8 cellular contexts compared by ENCODE assay signal in genomic region chr3:150603090-150603887, GRCh38. TPM values are rescaled to one million over a fixed set of nuclear protein-coding genes. Genes with fewer than 3 reads are reported as not detected.
DNase-seq lines count a peak whose midpoint lies in the region; ATAC-seq and TF ChIP-seq lines count a peak whose summit lies in the region.

A gene with protein sequence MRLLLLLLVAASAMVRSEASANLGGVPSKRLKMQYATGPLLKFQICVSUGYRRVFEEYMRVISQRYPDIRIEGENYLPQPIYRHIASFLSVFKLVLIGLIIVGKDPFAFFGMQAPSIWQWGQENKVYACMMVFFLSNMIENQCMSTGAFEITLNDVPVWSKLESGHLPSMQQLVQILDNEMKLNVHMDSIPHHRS (plus strand): TSS chr3:150603321. CDS start chr3:150603363, 42 bp downstream.

- no peaks in the 10 kb centered on the region for H3K9me3 Mint-ChIP-seq in effector memory CD8-positive, alpha-beta T cell

- no peak within 1 kb of the TSS for H2BK12ac ChIP-seq in mesenchymal stem cell (ENCODE audit: low read length in 2 of 2)

- H3K4me3 Mint-ChIP-seq in effector memory CD8-positive, alpha-beta T cell: peak within 1 kb of the TSS; percentile 98

- H4K91ac ChIP-seq in mesenchymal stem cell (ENCODE audit: low read length): peak within 1 kb of the TSS; percentile 82

- peaks cover 39% of the 10 kb centered on the region for H3K36me3 Mint-ChIP-seq in effector memory CD8-positive, alpha-beta T cell (ENCODE audit: insufficient read depth)

- H3K4me1 ChIP-seq in mesenchymal stem cell (ENCODE audit: control insufficient read depth, insufficient read depth, low read depth, low read length): peaks cover 8% of the 10 kb centered on the region

- peak within 1 kb of the TSS; percentile 62 for H3K4me2 ChIP-seq in mesenchymal stem cell (ENCODE audit: low read length, poor library complexity, severe bottlenecking)

- peak within 1 kb of the TSS; percentile 77 for H2AFZ ChIP-seq in mesenchymal stem cell (ENCODE audit: low read depth, low read length)

- H3K79me1 ChIP-seq in mesenchymal stem cell (replicated peaks; ENCODE audit: low read length, poor library complexity, severe bottlenecking): peaks cover 6% of the 10 kb centered on the region

- H2BK5ac ChIP-seq in mesenchymal stem cell (ENCODE audit: low read depth, low read length, poor library complexity, severe bottlenecking): no peak within 1 kb of the TSS

- no peaks in the 10 kb centered on the region for H3K9me3 ChIP-seq in mesenchymal stem cell (ENCODE audit: control insufficient read depth, low read length)

- H3K4me3 ChIP-seq in mesenchymal stem cell (ENCODE audit: insufficient read depth in 1 of 2, low read depth in 1 of 2, low read length in 2 of 2): peak within 1 kb of the TSS; percentile 75 to 90

- peak within 1 kb of the TSS; percentile 21 for H2BK120ac ChIP-seq in mesenchymal stem cell (ENCODE audit: low read depth, low read length)

- no peak within 1 kb of the TSS for H2AK5ac ChIP-seq in mesenchymal stem cell (ENCODE audit: low read length, severe bottlenecking)

- H3K27ac ChIP-seq in mesenchymal stem cell (ENCODE audit: low read length, poor library complexity, severe bottlenecking): peak within 1 kb of the TSS; percentile 90

- peak within 1 kb of the TSS; percentile 97 for H4K8ac ChIP-seq in mesenchymal stem cell (ENCODE audit: low read length)

- H3K9ac ChIP-seq in mesenchymal stem cell (ENCODE audit: low read length): peak within 1 kb of the TSS; percentile 95

- peak within 1 kb of the TSS; percentile 99 for H2BK15ac ChIP-seq in mesenchymal stem cell (ENCODE audit: low read depth, poor library complexity, severe bottlenecking)

- H3K27me3 ChIP-seq in mesenchymal stem cell (ENCODE audit: control insufficient read depth in 1 of 2, insufficient read depth in 1 of 2, low read length in 2 of 2): no peaks in the 10 kb centered on the region

- H3K4ac ChIP-seq in mesenchymal stem cell (ENCODE audit: low read depth in 1 of 2, low read length in 2 of 2): peak within 1 kb of the TSS; percentile 71 to 99

- WGBS in mesenchymal stem cell: under 1% methylated on average over 63 of the region's 64 CpGs

- ATAC-seq in effector memory CD8-positive, alpha-beta T cell (replicated peaks): peak; percentile 77

- H3K18ac ChIP-seq in mesenchymal stem cell (ENCODE audit: low read depth in 1 of 2, low read length in 2 of 2): peak within 1 kb of the TSS; percentile 93 to 96

- no peak for TF ChIP-seq CTCF in GM20000 (IDR thresholded peaks at IDR 0.05; ENCODE audit: extremely low read depth, missing control alignments)

- peak; percentile 99 for DNase-seq in COLO829 (ENCODE audit: low spot score)
- DNase-seq in GM20000 (ENCODE audit: low spot score): peak; percentile 92
- peak; percentile 99 for DNase-seq in HT1080 (ENCODE audit: low read depth)
- DNase-seq in NOMO-1 treated with DMSO at 0.1 percent for 48 hours (lab: John Stamatoyannopoulos, UW; ENCODE audit: unreplicated experiment): peak; percentile 96
- DNase-seq in activated CD8-positive, alpha-beta memory T cell treated with anti-CD3 and anti-CD28 coated beads for 4 hours (ENCODE audit: low read depth in 2 of 2): peak; percentile 86 to 87
- DNase-seq in effector memory CD8-positive, alpha-beta T cell: peak; percentile 89 to 92 (median 92)
- peak; percentile 96 for DNase-seq in mesenchymal stem cell
- peak; percentile 90 for DNase-seq in stimulated activated CD8-positive, alpha-beta memory T cell treated with anti-CD3 and anti-CD28 coated beads, Interleukin-12 subunit alpha, Interleukin-12 subunit beta, amount 100 ng/mL, for 4 hours (ENCODE audit: low read depth)

- peaks cover 43 to 58% of the 10 kb centered on the region in 2 donors for H3K4me1 Mint-ChIP-seq in effector memory CD8-positive, alpha-beta T cell (ENCODE audit: low read depth in 2 of 2)

- peak within 1 kb of the TSS; percentile 99 to 100 for H3K27ac Mint-ChIP-seq in effector memory CD8-positive, alpha-beta T cell

- peaks cover 0 to 6% of the 10 kb centered on the region in 2 experiments for H3K36me3 ChIP-seq in mesenchymal stem cell (ENCODE audit: control insufficient read depth in 1 of 2, insufficient read depth in 2 of 2, low read depth in 1 of 2, low read length in 2 of 2)

- H3K14ac ChIP-seq in mesenchymal stem cell (ENCODE audit: low read length in 2 of 2): peak within 1 kb of the TSS in 1 of 2 experiments; percentile 10

- H3K23ac ChIP-seq in mesenchymal stem cell (ENCODE audit: low read length in 2 of 2): peak within 1 kb of the TSS in 1 of 2 experiments; percentile 75

- no peaks in the 10 kb centered on the region for H3K27me3 Mint-ChIP-seq in effector memory CD8-positive, alpha-beta T cell

RNA-seq across cellular contexts. Expression of the gene that starts here (rescaled TPM):
- 239 and 348 TPM in 2 replicates for total RNA-seq in HT1080 (2014; rRNA removed; shearing (Covaris generic))
- polyA plus RNA-seq in HT1080 (2015; cell fraction: cytosol; rRNA removed): 248 and 308 TPM in 2 replicates
- 111 and 115 TPM in 2 replicates for polyA plus RNA-seq in HT1080 (2015; cell fraction: nucleus; rRNA removed)
- 60.1 TPM for polyA plus RNA-seq in mesenchymal stem cell (2013, experiment 1 of 2)
- polyA plus RNA-seq in mesenchymal stem cell (2013, experiment 2 of 2): 64.9 TPM

Comparison
In these comparisons a context has a peak if more than half of its experiments do, and no peak if none do; other contexts are left out.
1. Peak in every context shown above with its lines: DNase-seq, ATAC-seq, H3K4me3 ChIP-seq and H3K27ac ChIP-seq.